17 cellular contexts compared by ENCODE assay signal in genomic region chr17:48970224-48970623, GRCh38. TPM values are rescaled to one million over a fixed set of nuclear protein-coding genes. Genes with fewer than 3 reads are reported as not detected.
A peak's percentile ranks its signal among the peaks of the same experiment; 100 is the strongest.
DNase-seq lines count a peak whose midpoint lies in the region; ATAC-seq and TF ChIP-seq lines count a peak whose summit lies in the region.
"Had no signal": no experiment of that assay in that cellular context is flagged by ENCODE, and none has a peak within 500 bp of the region (broad histone marks: within the 10 kb centered on the region; RNA-seq: fewer than 3 reads in every experiment).

No MANE protein-coding gene starts in this region.

- H3K4me3 Mint-ChIP-seq in endothelial cell (ENCODE audit: unreplicated experiment), result peak overlapping the region; percentile 65
- H3K4me3 Mint-ChIP-seq: T-cell had no signal

- no peak for TF ChIP-seq POLR2A in sigmoid colon (IDR thresholded peaks at IDR 0.05)

- H3K9me2 ChIP-seq in PC-3 (replicated peaks; ENCODE audit: low read length), result no peaks in the 10 kb centered on the region

- no peaks in the 10 kb centered on the region for H3K9me3 Mint-ChIP-seq in endothelial cell (ENCODE audit: unreplicated experiment)
- H3K9me3 Mint-ChIP-seq: T-cell had no signal

- H3K4me2 ChIP-seq in PC-3 (ENCODE audit: low read length), result no peak overlapping the region

- H3K27me3 ChIP-seq in sigmoid colon (peaks cover 0 to 14% (median 0%) of the 10 kb centered on the region in 3 donors), PC-3 (ENCODE audit: low read length) (no peaks in the 10 kb centered on the region)

- no peaks in the 10 kb centered on the region for H3K79me2 ChIP-seq in PC-3 (ENCODE audit: low read length)

- DNase-seq in NCI-H2196 (lab: John Stamatoyannopoulos, UW; ENCODE audit: unreplicated experiment), result peak; percentile 3
- DNase-seq in NCI-H2196 treated with DMSO at 0.1 percent for 48 hours (lab: John Stamatoyannopoulos, UW; ENCODE audit: unreplicated experiment), result no peak
- DNase-seq in NCI-H2171 (lab: John Stamatoyannopoulos, UW), result peak; percentile 54
- no peak for DNase-seq in endothelial cell (ENCODE audit: low spot score)
- peak; percentile 47 for DNase-seq in sigmoid colon
- no peak for DNase-seq in UCSD-AML1 (lab: John Stamatoyannopoulos, UW; ENCODE audit: unreplicated experiment)
- DNase-seq in inferior parietal cortex (ENCODE audit: extremely low spot score), result no peak
- DNase-seq in PC-3, result no peak
- DNase-seq: activated CD4-positive, CD25-positive, alpha-beta regulatory T cell treated with anti-CD3 and anti-CD28 coated beads, Interleukin-2, amount 50 U/mL, for 72 hours; NCI-H2107; nucleus accumbens; T-cell had no signal

- no peak overlapping the region for H3K4me3 ChIP-seq in sigmoid colon
- no peak overlapping the region for H3K4me3 ChIP-seq in PC-3 (ENCODE audit: low read length)
- H3K4me3 ChIP-seq: coronary artery, esophagus muscularis mucosa had no signal

- no peak overlapping the region for H3K9ac ChIP-seq in PC-3 (ENCODE audit: low read length)

- TF ChIP-seq CTCF in endothelial cell (IDR thresholded peaks at IDR 0.05; ENCODE audit: unreplicated experiment) (no peak), sigmoid colon (IDR thresholded peaks at IDR 0.05) (no peak), PC-3 (conservative IDR thresholded peaks at IDR 0.05; ENCODE audit: low read depth, low read length) (no peak)

- ATAC-seq in PC-3, result no peak
- ATAC-seq: Panc1, T-cell had no signal

- H3K27ac ChIP-seq in sigmoid colon (no peak overlapping the region), PC-3 (ENCODE audit: low read length) (no peak overlapping the region)
- H3K27ac ChIP-seq: coronary artery, esophagus muscularis mucosa had no signal

- no peaks in the 10 kb centered on the region for H4K20me1 ChIP-seq in PC-3 (ENCODE audit: low read length)

- 16 to 51% methylated on average over 4 of the region's 4 CpGs for WGBS in sigmoid colon, 2 donors

- H3K4me1 Mint-ChIP-seq in endothelial cell (ENCODE audit: unreplicated experiment), result peaks cover 3% of the 10 kb centered on the region
- H3K4me1 Mint-ChIP-seq: T-cell had no signal

- peaks cover 3% of the 10 kb centered on the region for H3K36me3 Mint-ChIP-seq in endothelial cell (ENCODE audit: low read depth, unreplicated experiment)
- H3K36me3 Mint-ChIP-seq: T-cell had no signal

- CTCF ChIA-PET in PC-3 (lab: Charles Lee), result no interaction called here

- H3K36me3 ChIP-seq in sigmoid colon, result no peaks in the 10 kb centered on the region
- H3K36me3 ChIP-seq in PC-3 (ENCODE audit: low read depth, low read length), result no peaks in the 10 kb centered on the region
- H3K36me3 ChIP-seq: esophagus muscularis mucosa had no signal

- no TSS peak for BruUV-seq in PC-3 (replicated peaks; lab: Mats Ljungman, UMichigan)

- H3K27ac Mint-ChIP-seq in endothelial cell (ENCODE audit: unreplicated experiment), result no peak overlapping the region
- H3K27ac Mint-ChIP-seq: T-cell had no signal

- POLR2A ChIA-PET in PC-3 (lab: Charles Lee; ENCODE audit: unreplicated experiment), result no interaction called here

- no peaks in the 10 kb centered on the region for H3K9me3 ChIP-seq in sigmoid colon
- H3K9me3 ChIP-seq in PC-3 (ENCODE audit: low read length), result no peaks in the 10 kb centered on the region
- H3K9me3 ChIP-seq: esophagus muscularis mucosa had no signal

- TF ChIP-seq EP300 in sigmoid colon (IDR thresholded peaks at IDR 0.05), result no peak

- peaks cover 9% of the 10 kb centered on the region for H3K27me3 Mint-ChIP-seq in endothelial cell (ENCODE audit: unreplicated experiment)

- H3K4me1 ChIP-seq in sigmoid colon (peaks cover 0 to 14% (median 12%) of the 10 kb centered on the region in 4 donors), PC-3 (ENCODE audit: insufficient read depth, low read length) (peaks cover 20% of the 10 kb centered on the region)

- H2AFZ ChIP-seq in PC-3 (ENCODE audit: low read length), result no peak overlapping the region

- H3F3A ChIP-seq in PC-3 (ENCODE audit: low read length, unreplicated experiment), result no peaks in the 10 kb centered on the region

- intact Hi-C loops in sigmoid colon (cut with DNase I) (no loop called here), PC-3 (cut with micrococcal nuclease) (no loop called here)

RNA-seq across cellular contexts. Expression of gene GIP, which starts 1.8 kb away (rescaled TPM):
- not detected for total RNA-seq in endothelial cell (ENCODE audit: unreplicated experiment)
- total RNA-seq in sigmoid colon, result not detected
- not detected for polyA plus RNA-seq in sigmoid colon
- not detected in 2 replicates for total RNA-seq in PC-3 (2014; rRNA removed)
- total RNA-seq: A172, esophagus muscularis mucosa, skeletal muscle tissue, T-cell had no signal

RNA-seq across cellular contexts. Expression of gene SNF8, which starts 25.6 kb away (rescaled TPM):
- total RNA-seq in endothelial cell (ENCODE audit: unreplicated experiment) (149 TPM), sigmoid colon (10 to 100 TPM; 74.1 to 94.5 (median 85.2) TPM), PC-3 (2014; rRNA removed) (278 TPM in 2 replicates)
- 100 to 1,000 TPM; 108 to 174 (median 145) TPM for polyA plus RNA-seq in sigmoid colon

RNA-seq across cellular contexts. Expression of gene IGF2BP1, which starts 27.0 kb away (rescaled TPM):
- total RNA-seq in endothelial cell (ENCODE audit: unreplicated experiment) (298 TPM), sigmoid colon (under 1 TPM in 2 of 4 donors, not detected in 2; 0.14 to 0.36 TPM), PC-3 (2014; rRNA removed) (1.2 and 1.3 TPM in 2 replicates)
- under 1 TPM in 1 of 3 donors, not detected in 2; 0.20 TPM for polyA plus RNA-seq in sigmoid colon
- total RNA-seq: esophagus muscularis mucosa had no signal

Comparison
In these comparisons a context has a peak if more than half of its experiments do, and no peak if none do; other contexts are left out.
1. DNase-seq: peak in NCI-H2196 (single experiment), NCI-H2171 (single experiment) and sigmoid colon (single experiment); none in NCI-H2196 treated with DMSO at 0.1 percent for 48 hours (single experiment), endothelial cell (single experiment), UCSD-AML1 (single experiment), inferior parietal cortex (single experiment) and PC-3 (single experiment).
2. RNA of gene IGF2BP1, which starts 27.0 kb away (total RNA-seq): 298 TPM in endothelial cell (single experiment); 1.2 to 1.3 TPM in PC-3 and 0.14 to 0.36 TPM in sigmoid colon; every median in the first group is over 100 times any median in the second.